In the genomic region with DNA sequence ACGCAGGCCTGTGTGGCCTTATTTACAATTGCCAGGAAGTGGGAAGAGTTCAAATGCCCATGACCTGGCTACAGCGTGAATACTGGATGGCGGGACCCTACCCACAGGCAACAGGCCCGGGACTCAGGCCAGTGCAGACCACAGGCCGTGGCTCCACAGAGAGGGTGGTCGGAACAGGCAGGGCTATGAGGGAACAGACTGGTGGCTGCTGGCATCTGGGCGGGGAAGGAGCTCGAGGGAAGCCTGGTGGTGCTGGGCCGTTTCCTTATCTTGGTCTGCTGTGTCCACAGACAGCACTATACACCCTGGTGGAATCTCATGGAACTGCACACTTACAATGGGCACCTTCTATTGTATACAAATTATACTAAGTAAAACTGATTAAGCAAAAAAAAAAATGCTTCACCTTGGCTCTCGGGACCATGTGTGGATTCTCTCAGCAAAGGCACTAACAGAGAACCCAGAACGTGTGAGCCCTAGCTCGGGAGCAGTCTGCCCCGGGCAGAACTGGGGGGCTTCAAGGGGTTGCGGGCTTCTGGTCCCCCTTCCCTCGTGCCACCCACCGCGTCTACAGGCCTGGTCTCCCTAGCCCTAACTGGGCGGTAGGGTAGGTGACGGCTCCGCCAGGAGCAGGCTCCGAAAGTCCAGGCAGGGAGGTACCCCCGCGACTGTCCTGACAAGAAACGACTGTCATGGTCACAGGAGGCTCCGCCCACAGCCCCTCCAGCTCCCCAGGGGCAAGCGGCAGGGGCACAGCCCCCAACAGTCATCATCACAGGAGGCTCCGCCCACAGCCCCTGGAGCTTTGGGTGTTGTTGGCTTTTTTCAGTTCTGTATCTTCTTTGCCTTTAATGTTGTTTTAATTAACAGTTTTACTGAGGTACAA, we compare ENCODE assay signal across 10 cellular contexts. TPM values are rescaled to one million over a fixed set of nuclear protein-coding genes. Genes with fewer than 3 reads are reported as not detected.
DNase-seq lines count a peak whose midpoint lies in the region; ATAC-seq and TF ChIP-seq lines count a peak whose summit lies in the region.
"Had no signal": no experiment of that assay in that cellular context is flagged by ENCODE, and none has a peak within 500 bp of the region (broad histone marks: within the 10 kb centered on the region; RNA-seq: fewer than 3 reads in every experiment).

No MANE protein-coding gene starts in this region.

- no peak overlapping the region for H3K23ac ChIP-seq in mesenchymal stem cell (ENCODE audit: low read length in 2 of 2)

- H2BK15ac ChIP-seq in mesenchymal stem cell (ENCODE audit: low read depth, poor library complexity, severe bottlenecking): no peak overlapping the region

- H3K9me3 ChIP-seq in RWPE2 (ENCODE audit: severe bottlenecking) (no peaks in the 10 kb centered on the region), mesenchymal stem cell (ENCODE audit: control insufficient read depth, low read length) (no peaks in the 10 kb centered on the region)

- H2BK5ac ChIP-seq in mesenchymal stem cell (ENCODE audit: low read depth, low read length, poor library complexity, severe bottlenecking): no peak overlapping the region

- H3K4ac ChIP-seq in mesenchymal stem cell (ENCODE audit: low read depth in 1 of 2, low read length in 2 of 2): no peak overlapping the region

- peaks cover 13% of the 10 kb centered on the region for H3K36me3 ChIP-seq in RWPE2 (ENCODE audit: low read depth)
- peaks cover 0 to 69% of the 10 kb centered on the region in 2 experiments for H3K36me3 ChIP-seq in mesenchymal stem cell (ENCODE audit: control insufficient read depth in 1 of 2, insufficient read depth in 2 of 2, low read depth in 1 of 2, low read length in 2 of 2)

- no peak overlapping the region for H3K18ac ChIP-seq in mesenchymal stem cell (ENCODE audit: low read depth in 1 of 2, low read length in 2 of 2)

- H4K91ac ChIP-seq in mesenchymal stem cell (ENCODE audit: low read length): no peak overlapping the region

- H3K4me2 ChIP-seq in mesenchymal stem cell (ENCODE audit: low read length, poor library complexity, severe bottlenecking): no peak overlapping the region

- no peaks in the 10 kb centered on the region for H3K27me3 Mint-ChIP-seq in effector memory CD8-positive, alpha-beta T cell

- H2BK120ac ChIP-seq in mesenchymal stem cell (ENCODE audit: low read depth, low read length): no peak overlapping the region

- H3K9me3 Mint-ChIP-seq in effector memory CD8-positive, alpha-beta T cell: no peaks in the 10 kb centered on the region

- peak; percentile 37 for TF ChIP-seq CTCF in RWPE2 (IDR thresholded peaks at IDR 0.05; ENCODE audit: poor library complexity, severe bottlenecking)

- H3K9ac ChIP-seq in mesenchymal stem cell (ENCODE audit: low read length): no peak overlapping the region

- peaks cover 2% of the 10 kb centered on the region for H3K79me1 ChIP-seq in mesenchymal stem cell (replicated peaks; ENCODE audit: low read length, poor library complexity, severe bottlenecking)

- H3K27me3 ChIP-seq in RWPE2 (ENCODE audit: insufficient read depth, poor library complexity, severe bottlenecking) (no peaks in the 10 kb centered on the region), mesenchymal stem cell (ENCODE audit: control insufficient read depth in 1 of 2, insufficient read depth in 1 of 2, low read length in 2 of 2) (no peaks in the 10 kb centered on the region)

- no peak overlapping the region for H3K14ac ChIP-seq in mesenchymal stem cell (ENCODE audit: low read length in 2 of 2)

- no peaks in the 10 kb centered on the region for H3K4me1 Mint-ChIP-seq in effector memory CD8-positive, alpha-beta T cell (ENCODE audit: low read depth in 2 of 2)

- H3K36me3 Mint-ChIP-seq in effector memory CD8-positive, alpha-beta T cell (ENCODE audit: insufficient read depth): peaks cover 3% of the 10 kb centered on the region

- H3K4me1 ChIP-seq in RWPE2 (ENCODE audit: insufficient read depth, poor library complexity, severe bottlenecking): no peaks in the 10 kb centered on the region
- H3K4me1 ChIP-seq in mesenchymal stem cell (ENCODE audit: control insufficient read depth, insufficient read depth, low read depth, low read length): peaks cover 7% of the 10 kb centered on the region

- H3K27ac Mint-ChIP-seq in effector memory CD8-positive, alpha-beta T cell: no peak overlapping the region

- no peak overlapping the region for H4K8ac ChIP-seq in mesenchymal stem cell (ENCODE audit: low read length)

- H3K4me3 Mint-ChIP-seq in effector memory CD8-positive, alpha-beta T cell: no peak overlapping the region

- H2BK12ac ChIP-seq in mesenchymal stem cell (ENCODE audit: low read length in 2 of 2): peak overlapping the region in 1 of 2 experiments; percentile 60

- 92% methylated on average over 24 of the region's 27 CpGs for WGBS in mesenchymal stem cell

- no peak overlapping the region for H3K4me3 ChIP-seq in RWPE2 (ENCODE audit: severe bottlenecking)
- H3K4me3 ChIP-seq in mesenchymal stem cell (ENCODE audit: insufficient read depth in 1 of 2, low read depth in 1 of 2, low read length in 2 of 2): no peak overlapping the region

- no peak overlapping the region for H3K27ac ChIP-seq in RWPE2 (ENCODE audit: poor library complexity, severe bottlenecking)
- no peak overlapping the region for H3K27ac ChIP-seq in mesenchymal stem cell (ENCODE audit: low read length, poor library complexity, severe bottlenecking)
- H3K27ac ChIP-seq: C4-2B had no signal

- H2AK5ac ChIP-seq in mesenchymal stem cell (ENCODE audit: low read length, severe bottlenecking): no peak overlapping the region

- ATAC-seq in RWPE2 (ENCODE audit: low read depth) (peak; percentile 78), HG03135 (IDR thresholded peaks at IDR 0.05; ENCODE audit: unreplicated experiment) (no peak), GM21515 (IDR thresholded peaks at IDR 0.05; ENCODE audit: unreplicated experiment) (no peak)
- ATAC-seq in effector memory CD8-positive, alpha-beta T cell (replicated peaks): peak; percentile 53

- DNase-seq in NCI-H1092 treated with DMSO at 0.1 percent for 48 hours (lab: John Stamatoyannopoulos, UW) (peak; percentile 17), NCI-H1092 (lab: John Stamatoyannopoulos, UW) (no peak), HPDE6-E6E7 (ENCODE audit: extremely low spot score) (peak; percentile 71), RWPE2 (ENCODE audit: low spot score) (no peak), mesenchymal stem cell (peak; percentile 75)
- no peak for DNase-seq in effector memory CD8-positive, alpha-beta T cell

- peak overlapping the region; percentile 68 for H2AFZ ChIP-seq in mesenchymal stem cell (ENCODE audit: low read depth, low read length)

RNA-seq across cellular contexts. Expression of a gene that starts 21.8 kb away (rescaled TPM):
- polyA plus RNA-seq in mesenchymal stem cell (2013, experiment 1 of 2): 4.5 TPM
- polyA plus RNA-seq in mesenchymal stem cell (2013, experiment 2 of 2): 4.3 TPM

RNA-seq across cellular contexts. Expression of a gene that starts 34.9 kb away (rescaled TPM):
- polyA plus RNA-seq in mesenchymal stem cell (2013, experiment 1 of 2): 0.29 TPM
- 0.40 TPM for polyA plus RNA-seq in mesenchymal stem cell (2013, experiment 2 of 2)

RNA-seq across cellular contexts. Expression of a gene that starts 35.6 kb away (rescaled TPM):
- polyA plus RNA-seq in mesenchymal stem cell (2013, experiment 1 of 2): not detected
- polyA plus RNA-seq in mesenchymal stem cell (2013, experiment 2 of 2): not detected
- polyA plus RNA-seq: aorta had no signal

RNA-seq across cellular contexts. Expression of a gene that starts 37.9 kb away (rescaled TPM):
- polyA plus RNA-seq in mesenchymal stem cell (2013, experiment 1 of 2): 17.7 TPM
- polyA plus RNA-seq in mesenchymal stem cell (2013, experiment 2 of 2): 18.9 TPM

RNA-seq across cellular contexts. Expression of a gene that starts 38.2 kb away (rescaled TPM):
- polyA plus RNA-seq in mesenchymal stem cell (2013, experiment 1 of 2): 206 TPM
- 215 TPM for polyA plus RNA-seq in mesenchymal stem cell (2013, experiment 2 of 2)

Comparison
In these comparisons a context has a peak if more than half of its experiments do, and no peak if none do; other contexts are left out.
1. DNase-seq: peak in NCI-H1092 treated with DMSO at 0.1 percent for 48 hours (single experiment), HPDE6-E6E7 (single experiment) and mesenchymal stem cell (single experiment); none in NCI-H1092 (single experiment), RWPE2 (single experiment) and effector memory CD8-positive, alpha-beta T cell (0 of 3).
2. ATAC-seq: peak in RWPE2 (single experiment) and effector memory CD8-positive, alpha-beta T cell (single experiment); none in HG03135 (single experiment) and GM21515 (single experiment).